8 cellular contexts compared by ENCODE assay signal in the genomic region with DNA sequence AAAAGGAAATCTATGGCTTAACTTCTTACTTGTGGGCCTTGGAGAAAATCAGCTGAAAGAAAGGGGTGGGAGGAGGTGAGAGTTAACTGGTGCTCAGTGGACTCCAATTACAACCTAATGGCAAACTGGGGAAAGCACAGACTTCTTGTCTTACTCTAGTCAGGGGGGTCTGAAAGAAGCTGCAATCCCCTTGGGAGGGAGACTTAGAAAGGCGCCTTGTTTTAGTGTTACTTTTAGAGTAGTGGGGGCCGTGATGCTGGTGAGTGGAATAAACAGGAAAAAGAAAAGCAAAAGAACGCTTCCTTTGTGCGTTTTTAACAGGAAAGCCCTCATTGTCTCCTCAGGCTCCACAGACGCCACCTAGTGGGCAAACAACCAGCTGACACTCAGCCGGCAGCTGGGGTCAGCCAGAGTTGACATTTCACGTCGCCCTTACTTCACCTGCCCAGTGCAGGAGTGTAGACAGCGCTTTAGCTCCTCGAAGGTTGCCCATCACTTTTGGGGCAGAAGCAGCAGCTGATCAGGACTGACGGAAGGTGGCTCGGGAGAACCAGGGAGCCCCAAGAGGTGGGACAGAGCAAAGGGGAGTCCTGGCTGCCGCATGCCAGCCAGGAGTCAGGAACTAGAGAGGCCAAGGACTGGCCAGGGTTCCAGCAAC. TPM values are rescaled to one million over a fixed set of nuclear protein-coding genes. Genes with fewer than 3 reads are reported as not detected.
DNase-seq lines count a peak whose midpoint lies in the region; ATAC-seq and TF ChIP-seq lines count a peak whose summit lies in the region.

No MANE protein-coding gene starts in this region.

- ATAC-seq in GM19463 (IDR thresholded peaks at IDR 0.05; ENCODE audit: unreplicated experiment) = peak; percentile 95
- ATAC-seq in stimulated activated naive CD8-positive, alpha-beta T cell treated with anti-CD3 and anti-CD28 coated beads, Interleukin-15, Interleukin-2, amounts not matched to agents 100 U/mL and 50 U/mL, for 24 hours = peak; percentile 91

- H4K20me1 ChIP-seq in neural cell (ENCODE audit: insufficient read depth) = no peaks in the 10 kb centered on the region

- no peak for TF ChIP-seq EP300 in neural cell (conservative IDR thresholded peaks at IDR 0.05; ENCODE audit: poor library complexity, severe bottlenecking)

- H3K27me3 ChIP-seq in Caco-2 (replicated peaks; ENCODE audit: control insufficient read depth, insufficient read depth, low read length) (no peaks in the 10 kb centered on the region; the same call in 1 of the 2 replicates), neural cell (ENCODE audit: insufficient read depth, low read depth, low read length) (no peaks in the 10 kb centered on the region)

- H3K27ac ChIP-seq in neural cell (ENCODE audit: low read length) = no peak overlapping the region

- H3K9me3 ChIP-seq in Caco-2 = no peaks in the 10 kb centered on the region
- H3K9me3 ChIP-seq in neural cell (ENCODE audit: low read length) = no peaks in the 10 kb centered on the region

- H3K4me3 ChIP-seq in Caco-2 (ENCODE audit: low read depth, low read length) (no peak overlapping the region), neural cell (ENCODE audit: low read length) (no peak overlapping the region)

- POLR2A ChIA-PET in Caco-2 (lab: Charles Lee) = interaction anchor here (1.5 kb wide), 1 partner anchor 56 kb away, joined by 4 read pairs; a partner anchor contains a TSS

- no peaks in the 10 kb centered on the region for H3K79me2 ChIP-seq in neural cell (replicated peaks; ENCODE audit: insufficient read depth, low read length)

- H3K27me3 Mint-ChIP-seq in Caco-2 (ENCODE audit: insufficient read depth, unreplicated experiment) = peaks cover 12% of the 10 kb centered on the region

- no peaks in the 10 kb centered on the region for H3K36me3 Mint-ChIP-seq in Caco-2 (ENCODE audit: insufficient read depth, unreplicated experiment)

- CTCF ChIA-PET in Caco-2 (lab: Charles Lee) = interaction anchor here (0.5 to 1.7 kb wide), 11 partner anchors 9 to 549 kb away, joined by 3 to 17 read pairs (median 3); a partner anchor contains a TSS

- TF ChIP-seq CTCF in Caco-2 (IDR thresholded peaks at IDR 0.05; ENCODE audit: insufficient read depth in 1 of 2, low read depth in 1 of 2, low read length in 1 of 2, severe bottlenecking in 1 of 2, unreplicated experiment in 1 of 2) (peak; percentile 92 to 96), neural cell (IDR thresholded peaks at IDR 0.05; ENCODE audit: poor library complexity, severe bottlenecking) (peak; percentile 82)

- H3K4me2 ChIP-seq in neural cell (ENCODE audit: low read length) = no peak overlapping the region

- H3K4me1 ChIP-seq in Caco-2 = no peaks in the 10 kb centered on the region

- peak; percentile 79 to 85 for DNase-seq in Caco-2
- peak; percentile 69 for DNase-seq in HT1080 (ENCODE audit: low read depth)
- peak; percentile 52 for DNase-seq in OCI-M2 (lab: John Stamatoyannopoulos, UW; ENCODE audit: unreplicated experiment)
- DNase-seq in activated T-cell treated with anti-CD3 and anti-CD28 coated beads, Interleukin-2, amount 50 U/mL, for 48 hours = peak; percentile 87 to 90
- peak; percentile 70 for DNase-seq in fibroblast of peridontal ligament (ENCODE audit: extremely low read depth)
- peak; percentile 84 for DNase-seq in stimulated activated naive CD8-positive, alpha-beta T cell treated with anti-CD3 and anti-CD28 coated beads, Interleukin-15, Interleukin-2, amounts not matched to agents 100 U/mL and 50 U/mL, for 24 hours

- H2AFZ ChIP-seq in neural cell (ENCODE audit: low read depth, low read length) = peak overlapping the region; percentile 36

- no peaks in the 10 kb centered on the region for H3K9me3 Mint-ChIP-seq in Caco-2 (ENCODE audit: unreplicated experiment)

- no TSS peak for BruUV-seq in Caco-2 (replicated peaks; lab: Mats Ljungman, UMichigan)

- intact Hi-C loops in Caco-2 (cut with micrococcal nuclease; ENCODE audit: unreplicated experiment) = loop anchor here (1.0 to 2.0 kb wide), 3 partner anchors 56 to 512 kb away; a partner anchor contains a TSS

- peaks cover 11% of the 10 kb centered on the region for H3K4me1 Mint-ChIP-seq in Caco-2 (ENCODE audit: low read depth, unreplicated experiment)

- peak overlapping the region; percentile 64 for H3K4me3 Mint-ChIP-seq in Caco-2 (ENCODE audit: unreplicated experiment)

- H3K36me3 ChIP-seq in Caco-2 (ENCODE audit: control insufficient read depth, insufficient read depth, low read length) = no peaks in the 10 kb centered on the region
- H3K36me3 ChIP-seq in neural cell (ENCODE audit: insufficient read depth, low read length) = no peaks in the 10 kb centered on the region

- peak; percentile 67 for TF ChIP-seq RAD21 in neural cell (conservative IDR thresholded peaks at IDR 0.05)

- no peak overlapping the region for H3K9ac ChIP-seq in neural cell (ENCODE audit: low read length)

- no peaks in the 10 kb centered on the region for H3F3A ChIP-seq in neural cell (ENCODE audit: insufficient read depth, low read length, poor library complexity, severe bottlenecking)

- H3K9me2 ChIP-seq in neural cell (ENCODE audit: insufficient read depth, low read length) = no peaks in the 10 kb centered on the region

- peak overlapping the region; percentile 68 for H3K27ac Mint-ChIP-seq in Caco-2 (ENCODE audit: unreplicated experiment)

TF ChIP-seq in neural cell, 6 proteins besides CTCF, POLR2A, EP300 and RAD21:
- TF ChIP-seq, protein P1, sequence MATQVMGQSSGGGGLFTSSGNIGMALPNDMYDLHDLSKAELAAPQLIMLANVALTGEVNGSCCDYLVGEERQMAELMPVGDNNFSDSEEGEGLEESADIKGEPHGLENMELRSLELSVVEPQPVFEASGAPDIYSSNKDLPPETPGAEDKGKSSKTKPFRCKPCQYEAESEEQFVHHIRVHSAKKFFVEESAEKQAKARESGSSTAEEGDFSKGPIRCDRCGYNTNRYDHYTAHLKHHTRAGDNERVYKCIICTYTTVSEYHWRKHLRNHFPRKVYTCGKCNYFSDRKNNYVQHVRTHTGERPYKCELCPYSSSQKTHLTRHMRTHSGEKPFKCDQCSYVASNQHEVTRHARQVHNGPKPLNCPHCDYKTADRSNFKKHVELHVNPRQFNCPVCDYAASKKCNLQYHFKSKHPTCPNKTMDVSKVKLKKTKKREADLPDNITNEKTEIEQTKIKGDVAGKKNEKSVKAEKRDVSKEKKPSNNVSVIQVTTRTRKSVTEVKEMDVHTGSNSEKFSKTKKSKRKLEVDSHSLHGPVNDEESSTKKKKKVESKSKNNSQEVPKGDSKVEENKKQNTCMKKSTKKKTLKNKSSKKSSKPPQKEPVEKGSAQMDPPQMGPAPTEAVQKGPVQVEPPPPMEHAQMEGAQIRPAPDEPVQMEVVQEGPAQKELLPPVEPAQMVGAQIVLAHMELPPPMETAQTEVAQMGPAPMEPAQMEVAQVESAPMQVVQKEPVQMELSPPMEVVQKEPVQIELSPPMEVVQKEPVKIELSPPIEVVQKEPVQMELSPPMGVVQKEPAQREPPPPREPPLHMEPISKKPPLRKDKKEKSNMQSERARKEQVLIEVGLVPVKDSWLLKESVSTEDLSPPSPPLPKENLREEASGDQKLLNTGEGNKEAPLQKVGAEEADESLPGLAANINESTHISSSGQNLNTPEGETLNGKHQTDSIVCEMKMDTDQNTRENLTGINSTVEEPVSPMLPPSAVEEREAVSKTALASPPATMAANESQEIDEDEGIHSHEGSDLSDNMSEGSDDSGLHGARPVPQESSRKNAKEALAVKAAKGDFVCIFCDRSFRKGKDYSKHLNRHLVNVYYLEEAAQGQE (IDR thresholded peaks at IDR 0.05; ENCODE audit: borderline replicate concordance) = no peak
- TF ChIP-seq TAF1 (IDR thresholded peaks at IDR 0.05; ENCODE audit: low read depth) (no peak), SMC3 (conservative IDR thresholded peaks at IDR 0.05; ENCODE audit: poor library complexity) (peak; percentile 73), MXI1 (conservative IDR thresholded peaks at IDR 0.05; ENCODE audit: poor library complexity, severe bottlenecking) (no peak)
TF ChIP-seq in neural cell: peak in this region for 1.

RNA-seq across cellular contexts. Expression of a gene that starts 55.9 kb away (rescaled TPM):
- 124 and 143 TPM in 2 replicates for total RNA-seq in Caco-2 (2022)
- total RNA-seq in HT1080 (2014; rRNA removed; shearing (Covaris generic)) = 34.5 and 40.0 TPM in 2 replicates
- polyA plus RNA-seq in HT1080 (2015; cell fraction: cytosol; rRNA removed) = 71.0 and 91.8 TPM in 2 replicates
- polyA plus RNA-seq in HT1080 (2015; cell fraction: nucleus; rRNA removed) = 51.6 and 62.7 TPM in 2 replicates
- polyA plus RNA-seq in neural cell = 20.4 and 23.4 TPM in 2 replicates
- polyA minus RNA-seq in neural cell = 31.2 and 37.6 TPM in 2 replicates

RNA-seq across cellular contexts. Expression of a gene that starts 56.5 kb away (rescaled TPM):
- total RNA-seq in Caco-2 (2022) = 14.7 and 18.5 TPM in 2 replicates
- total RNA-seq in HT1080 (2014; rRNA removed; shearing (Covaris generic)) = 2.4 and 3.7 TPM in 2 replicates
- polyA plus RNA-seq in HT1080 (2015; cell fraction: cytosol; rRNA removed) = 2.4 and 3.7 TPM in 2 replicates
- 6.6 and 7.5 TPM in 2 replicates for polyA plus RNA-seq in HT1080 (2015; cell fraction: nucleus; rRNA removed)
- 56.3 and 66.4 TPM in 2 replicates for polyA plus RNA-seq in neural cell
- polyA minus RNA-seq in neural cell = 40.2 and 43.4 TPM in 2 replicates
